Comparison of ENCODE assay signal across 15 cellular contexts in the genomic region with DNA sequence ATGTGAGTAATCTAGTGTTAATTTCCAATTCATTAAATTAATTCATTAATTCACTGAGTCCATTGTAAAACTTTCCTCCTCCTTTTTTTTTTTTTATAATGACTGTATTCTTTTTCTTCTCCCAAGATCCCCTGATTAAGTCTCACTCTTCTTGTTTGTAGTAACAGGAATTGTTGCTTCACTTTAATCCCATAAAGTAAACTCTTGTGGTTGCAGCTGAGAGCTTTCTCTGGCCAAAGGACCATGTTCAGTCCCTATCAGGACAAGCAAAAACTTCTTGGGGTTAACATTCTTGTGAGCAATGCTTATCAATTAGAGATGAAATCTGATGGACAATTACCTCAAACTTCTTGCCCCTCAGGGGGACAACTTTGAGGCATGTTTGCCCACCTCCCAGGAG.
DNase-seq lines count a peak whose midpoint lies in the region; ATAC-seq lines count a peak whose summit lies in the region.
"Had no signal": no experiment of that assay in that cellular context is flagged by ENCODE, and none has a peak within 500 bp of the region (broad histone marks: within the 10 kb centered on the region; RNA-seq: fewer than 3 reads in every experiment).

No MANE protein-coding gene starts in this region.

- no peak for ATAC-seq in GM18868 (IDR thresholded peaks at IDR 0.05; ENCODE audit: unreplicated experiment)
- ATAC-seq: A549, GM23338 had no signal

- DNase-seq in AG08396 (ENCODE audit: low spot score) (peak; percentile 22), HCEC 1CT (peak; percentile 50), amniotic epithelial cell (ENCODE audit: low read depth) (peak; percentile 64), iris pigment epithelial cell (ENCODE audit: low read depth) (peak; percentile 61), SK-N-DZ (ENCODE audit: low spot score) (no peak), GM19240 (ENCODE audit: insufficient read length, low spot score) (no peak)
- DNase-seq: 8988T; ACHN; CD4-positive, CD25-positive, alpha-beta regulatory T cell; CD8-positive, alpha-beta memory T cell; DMS 273 treated with DMSO at 0.1 percent for 48 hours; DMS79 treated with DMSO at 0.1 percent for 48 hours had no signal

Comparison
In these comparisons a context has a peak if more than half of its experiments do, and no peak if none do; other contexts are left out.
1. DNase-seq: peak in AG08396 (single experiment), HCEC 1CT (single experiment), amniotic epithelial cell (single experiment) and iris pigment epithelial cell (single experiment); none in SK-N-DZ (single experiment) and GM19240 (single experiment).